In genomic region chr7:131745645-131746248, GRCh38 we compare ENCODE assay signal across 9 cellular contexts.
A peak's percentile ranks its signal among the peaks of the same experiment; 100 is the strongest.
DNase-seq lines count a peak whose midpoint lies in the region; ATAC-seq, FAIRE-seq and TF ChIP-seq lines count a peak whose summit lies in the region.
"Had no signal": no experiment of that assay in that cellular context is flagged by ENCODE, and none has a peak within 500 bp of the region (broad histone marks: within the 10 kb centered on the region; RNA-seq: fewer than 3 reads in every experiment).

No MANE protein-coding gene starts in this region.

- no peak overlapping the region for H3K4me3 Mint-ChIP-seq in astrocyte (ENCODE audit: unreplicated experiment)

- H3K27me3 ChIP-seq in DND-41 (ENCODE audit: insufficient read depth, low read length, poor library complexity) (no peaks in the 10 kb centered on the region), astrocyte (ENCODE audit: insufficient read depth, low read length) (peaks cover 11% of the 10 kb centered on the region), kidney epithelial cell (ENCODE audit: control insufficient read depth, insufficient read depth, low read length) (no peaks in the 10 kb centered on the region), tibial artery (no peaks in the 10 kb centered on the region)

- no peaks in the 10 kb centered on the region for H3K4me1 ChIP-seq in DND-41 (ENCODE audit: insufficient read depth, low read length)
- no peaks in the 10 kb centered on the region for H3K4me1 ChIP-seq in astrocyte (ENCODE audit: insufficient read depth, low read length)
- H3K4me1 ChIP-seq in tibial artery = no peaks in the 10 kb centered on the region

- FAIRE-seq in astrocyte (lab: Jason Lieb, UNC) = no peak

- H3K4me3 ChIP-seq in DND-41 (ENCODE audit: low read depth in 1 of 2, low read length in 2 of 2) (no peak overlapping the region), astrocyte (ENCODE audit: insufficient read depth, low read depth, low read length) (no peak overlapping the region), kidney epithelial cell (ENCODE audit: low read depth, low read length) (no peak overlapping the region), tibial artery (no peak overlapping the region)

- ATAC-seq in DND-41 (ENCODE audit: insufficient read depth, low read depth) (peak; percentile 83), HG02642 (IDR thresholded peaks at IDR 0.05; ENCODE audit: poor library complexity, unreplicated experiment) (no peak), HG02884 (IDR thresholded peaks at IDR 0.05; ENCODE audit: unreplicated experiment) (no peak)
- ATAC-seq: esophagus mucosa had no signal

- H3K79me2 ChIP-seq in DND-41 (ENCODE audit: insufficient read depth, low read length) (no peaks in the 10 kb centered on the region), astrocyte (ENCODE audit: insufficient read depth, low read length) (no peaks in the 10 kb centered on the region)

- H4K20me1 ChIP-seq in DND-41 (ENCODE audit: insufficient read depth, low read length) (peaks cover 5% of the 10 kb centered on the region), astrocyte (ENCODE audit: insufficient read depth, low read length) (no peaks in the 10 kb centered on the region)

- H2AFZ ChIP-seq in DND-41 (ENCODE audit: low read depth, low read length) = no peak overlapping the region
- H2AFZ ChIP-seq in astrocyte (ENCODE audit: low read depth, low read length) = no peak overlapping the region

- H3K9ac ChIP-seq in DND-41 (ENCODE audit: low read depth, low read length) (no peak overlapping the region), astrocyte (ENCODE audit: low read length) (no peak overlapping the region)

- H3K4me1 Mint-ChIP-seq in astrocyte (ENCODE audit: low read depth, unreplicated experiment) = no peaks in the 10 kb centered on the region

- H3K27me3 Mint-ChIP-seq in astrocyte (ENCODE audit: low read depth, unreplicated experiment) = peaks cover 38% of the 10 kb centered on the region

- no peaks in the 10 kb centered on the region for H3K9me3 ChIP-seq in DND-41 (ENCODE audit: insufficient read depth, low read length, severe bottlenecking)
- H3K9me3 ChIP-seq in astrocyte (ENCODE audit: insufficient read depth, low read depth, low read length) = no peaks in the 10 kb centered on the region
- no peaks in the 10 kb centered on the region for H3K9me3 ChIP-seq in tibial artery

- intact Hi-C loops in tibial artery (cut with DNase I; ENCODE audit: low total_unique reads) = no loop called here

- no peak overlapping the region for H3K27ac Mint-ChIP-seq in astrocyte (ENCODE audit: unreplicated experiment)

- no peak overlapping the region for H3K4me2 ChIP-seq in DND-41 (ENCODE audit: insufficient read depth, low read length)
- no peak overlapping the region for H3K4me2 ChIP-seq in astrocyte (ENCODE audit: low read length)

- no peaks in the 10 kb centered on the region for H3K36me3 Mint-ChIP-seq in astrocyte (ENCODE audit: low read depth, unreplicated experiment)

- H3K27ac ChIP-seq in DND-41 (ENCODE audit: low read length) = no peak overlapping the region
- H3K27ac ChIP-seq in astrocyte (ENCODE audit: low read depth, low read length) = no peak overlapping the region
- H3K27ac ChIP-seq in tibial artery = no peak overlapping the region

- DNase-seq in DND-41 (peak; percentile 66), KBM-7 (peak; percentile 22), astrocyte (ENCODE audit: low read depth) (peak; percentile 32), kidney epithelial cell (ENCODE audit: low read depth) (peak; percentile 4), tibial artery (no peak), CD1c-positive myeloid dendritic cell (ENCODE audit: extremely low spot score) (no peak)

- TF ChIP-seq CTCF in DND-41 (IDR thresholded peaks at IDR 0.05; ENCODE audit: borderline replicate concordance, extremely low read depth, low read length, poor library complexity, severe bottlenecking) (no peak), astrocyte (IDR thresholded peaks at IDR 0.05; ENCODE audit: insufficient read depth, low read depth, low read length) (no peak), kidney epithelial cell (IDR thresholded peaks at IDR 0.05; ENCODE audit: insufficient read depth, low read length, poor library complexity, severe bottlenecking) (no peak), tibial artery (IDR thresholded peaks at IDR 0.05) (no peak)

- in situ Hi-C loops in KBM-7 (cut with MboI; ENCODE audit: low pct_unique_long_range_greater_than_20kb, low sequenced_read_pairs) = no loop called here

- peaks cover 2% of the 10 kb centered on the region for H3K9me3 Mint-ChIP-seq in astrocyte (ENCODE audit: unreplicated experiment)

- H3K36me3 ChIP-seq in DND-41 (ENCODE audit: insufficient read depth, low read length) = no peaks in the 10 kb centered on the region
- no peaks in the 10 kb centered on the region for H3K36me3 ChIP-seq in astrocyte (ENCODE audit: insufficient read depth, low read length)
- no peaks in the 10 kb centered on the region for H3K36me3 ChIP-seq in kidney epithelial cell (ENCODE audit: control insufficient read depth, insufficient read depth, low read length)
- no peaks in the 10 kb centered on the region for H3K36me3 ChIP-seq in tibial artery

Comparison
In these comparisons a context has a peak if more than half of its experiments do, and no peak if none do; other contexts are left out.
1. DNase-seq: peak in DND-41 (single experiment), KBM-7 (single experiment), astrocyte (single experiment) and kidney epithelial cell (single experiment); none in tibial artery (0 of 2) and CD1c-positive myeloid dendritic cell (single experiment).